ENCODE assay signal across 11 cellular contexts in the genomic region with DNA sequence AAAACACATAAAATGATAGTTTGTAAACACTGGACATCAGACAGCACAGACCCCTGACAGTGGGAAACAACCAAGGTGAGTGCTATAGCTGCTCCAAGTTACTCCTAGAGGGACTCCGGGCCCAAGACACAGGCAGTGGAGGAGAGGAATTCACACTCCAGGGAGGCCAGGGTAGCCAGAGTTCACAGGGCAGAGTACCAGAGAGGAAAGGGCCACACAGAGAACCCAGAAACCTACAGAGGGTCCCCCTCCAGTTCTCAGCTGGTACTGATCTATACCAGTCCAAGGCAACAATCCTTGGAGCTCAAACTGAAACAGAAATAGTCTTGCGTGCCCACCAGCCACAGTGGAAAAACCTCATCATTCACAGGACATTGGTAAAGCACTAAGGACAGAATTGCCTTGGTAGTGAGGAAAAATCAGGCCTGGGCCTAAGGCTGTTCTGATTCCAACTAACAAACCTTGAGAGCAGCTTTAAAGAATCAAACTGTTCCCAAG. TPM values are rescaled to one million over a fixed set of nuclear protein-coding genes. Genes with fewer than 3 reads are reported as not detected.
DNase-seq lines count a peak whose midpoint lies in the region; ATAC-seq and TF ChIP-seq lines count a peak whose summit lies in the region.
"Had no signal": no experiment of that assay in that cellular context is flagged by ENCODE, and none has a peak within 500 bp of the region (broad histone marks: within the 10 kb centered on the region; RNA-seq: fewer than 3 reads in every experiment).

No MANE protein-coding gene starts in this region.

- H3K36me3 Mint-ChIP-seq in type B pancreatic cell: peaks cover 22% of the 10 kb centered on the region

- H3K27ac ChIP-seq in esophagus muscularis mucosa (replicated peaks in 1 of 4): peak overlapping the region; percentile 83 to 89 (median 88)
- no peak overlapping the region for H3K27ac ChIP-seq in effector memory CD4-positive, alpha-beta T cell (ENCODE audit: insufficient read depth, low read length, poor library complexity, severe bottlenecking)

- H3K9me3 ChIP-seq in esophagus muscularis mucosa: peaks cover 0 to 11% (median 6%) of the 10 kb centered on the region in 4 donors
- no peaks in the 10 kb centered on the region for H3K9me3 ChIP-seq in effector memory CD4-positive, alpha-beta T cell (ENCODE audit: control insufficient read depth, low read length)

- no peaks in the 10 kb centered on the region for H3K27me3 Mint-ChIP-seq in type B pancreatic cell
- H3K27me3 Mint-ChIP-seq: central memory CD8-positive, alpha-beta T cell had no signal

- 83% methylated on average over 2 of the region's 2 CpGs for WGBS in esophagus muscularis mucosa

- TF ChIP-seq POLR2A in esophagus muscularis mucosa (IDR thresholded peaks at IDR 0.05; ENCODE audit: low read depth): no peak

- no peak for TF ChIP-seq EP300 in esophagus muscularis mucosa (IDR thresholded peaks at IDR 0.05)

- ATAC-seq in SK-N-SH treated with all-trans-retinoic acid at 6 μM for 48 hours (peak; percentile 63), HG02588 (IDR thresholded peaks at IDR 0.05; ENCODE audit: unreplicated experiment) (no peak)

- H3K4me3 ChIP-seq in esophagus muscularis mucosa: peak overlapping the region in 1 of 4 donors; percentile 22
- no peak overlapping the region for H3K4me3 ChIP-seq in effector memory CD4-positive, alpha-beta T cell (ENCODE audit: insufficient read depth, low read depth, low read length, poor library complexity, severe bottlenecking)

- DNase-seq in esophagus muscularis mucosa (ENCODE audit: extremely low spot score) (no peak), myocyte (ENCODE audit: low read depth) (peak; percentile 70), type B pancreatic cell (ENCODE audit: extremely low spot score, unreplicated experiment) (no peak), CD1c-positive myeloid dendritic cell (ENCODE audit: extremely low spot score) (no peak), NCI-H2081 (lab: John Stamatoyannopoulos, UW) (no peak)
- DNase-seq in effector memory CD4-positive, alpha-beta T cell: no peak
- DNase-seq: NCI-H2171 had no signal

- peak overlapping the region; percentile 94 for H3K27ac Mint-ChIP-seq in type B pancreatic cell

- no peak for TF ChIP-seq CTCF in esophagus muscularis mucosa (IDR thresholded peaks at IDR 0.05)
- TF ChIP-seq CTCF in type B pancreatic cell (conservative IDR thresholded peaks at IDR 0.05): no peak

- H3K9me3 Mint-ChIP-seq in type B pancreatic cell: peaks cover 10% of the 10 kb centered on the region

- H3K4me1 ChIP-seq in esophagus muscularis mucosa: peaks cover 41 to 77% (median 69%) of the 10 kb centered on the region in 4 donors
- H3K4me1 ChIP-seq in effector memory CD4-positive, alpha-beta T cell (ENCODE audit: control insufficient read depth, insufficient read depth, low read length, poor library complexity, severe bottlenecking): no peaks in the 10 kb centered on the region

- H3K4me3 Mint-ChIP-seq in type B pancreatic cell: peak overlapping the region; percentile 73
- H3K4me3 Mint-ChIP-seq: central memory CD8-positive, alpha-beta T cell had no signal

- peaks cover 0 to 4% (median 0%) of the 10 kb centered on the region in 4 donors for H3K36me3 ChIP-seq in esophagus muscularis mucosa
- H3K36me3 ChIP-seq in effector memory CD4-positive, alpha-beta T cell (ENCODE audit: control insufficient read depth, insufficient read depth, low read length): no peaks in the 10 kb centered on the region

- peaks cover 50% of the 10 kb centered on the region for H3K4me1 Mint-ChIP-seq in type B pancreatic cell (ENCODE audit: unreplicated experiment)

- no peaks in the 10 kb centered on the region for H3K27me3 ChIP-seq in esophagus muscularis mucosa
- no peaks in the 10 kb centered on the region for H3K27me3 ChIP-seq in effector memory CD4-positive, alpha-beta T cell (replicated peaks; ENCODE audit: control insufficient read depth, insufficient read depth, low read length, poor library complexity, severe bottlenecking)

- intact Hi-C loops in esophagus muscularis mucosa (cut with DNase I): loop anchor here (10.0 kb wide), 1 partner anchor 249 kb away; the partner anchor contains the start of gene PRPF19

TF ChIP-seq in SK-N-SH treated with all-trans-retinoic acid at 6 μM for 48 hours, 23 proteins besides CTCF, POLR2A, EP300 and RAD21 (continues in another document):
- no peak for TF ChIP-seq ZNF565 (CRISPR knock-in tag; conservative IDR thresholded peaks at IDR 0.05; ENCODE audit: low read depth)
- no peak for TF ChIP-seq ZFP30 (CRISPR knock-in tag; IDR thresholded peaks at IDR 0.05)
- no peak for TF ChIP-seq ZC3H10 (CRISPR knock-in tag; IDR thresholded peaks at IDR 0.05)
- TF ChIP-seq ISL1 (CRISPR knock-in tag; IDR thresholded peaks at IDR 0.05): no peak
- TF ChIP-seq ESRRG (CRISPR knock-in tag; IDR thresholded peaks at IDR 0.05): no peak
- no peak for TF ChIP-seq ZNF8 (CRISPR knock-in tag; IDR thresholded peaks at IDR 0.05)
- TF ChIP-seq TCF4 (CRISPR knock-in tag; IDR thresholded peaks at IDR 0.05; ENCODE audit: borderline replicate concordance): no peak
- TF ChIP-seq, protein P1, sequence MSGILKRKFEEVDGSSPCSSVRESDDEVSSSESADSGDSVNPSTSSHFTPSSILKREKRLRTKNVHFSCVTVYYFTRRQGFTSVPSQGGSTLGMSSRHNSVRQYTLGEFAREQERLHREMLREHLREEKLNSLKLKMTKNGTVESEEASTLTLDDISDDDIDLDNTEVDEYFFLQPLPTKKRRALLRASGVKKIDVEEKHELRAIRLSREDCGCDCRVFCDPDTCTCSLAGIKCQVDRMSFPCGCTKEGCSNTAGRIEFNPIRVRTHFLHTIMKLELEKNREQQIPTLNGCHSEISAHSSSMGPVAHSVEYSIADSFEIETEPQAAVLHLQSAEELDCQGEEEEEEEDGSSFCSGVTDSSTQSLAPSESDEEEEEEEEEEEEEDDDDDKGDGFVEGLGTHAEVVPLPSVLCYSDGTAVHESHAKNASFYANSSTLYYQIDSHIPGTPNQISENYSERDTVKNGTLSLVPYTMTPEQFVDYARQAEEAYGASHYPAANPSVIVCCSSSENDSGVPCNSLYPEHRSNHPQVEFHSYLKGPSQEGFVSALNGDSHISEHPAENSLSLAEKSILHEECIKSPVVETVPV (CRISPR knock-in tag; IDR thresholded peaks at IDR 0.05): no peak
- TF ChIP-seq OSR1 (CRISPR knock-in tag; IDR thresholded peaks at IDR 0.05): no peak
- no peak for TF ChIP-seq TOX (CRISPR knock-in tag; IDR thresholded peaks at IDR 0.05; ENCODE audit: borderline replicate concordance)
- TF ChIP-seq PPARA (CRISPR knock-in tag; IDR thresholded peaks at IDR 0.05; ENCODE audit: borderline replicate concordance): no peak
- TF ChIP-seq ARNTL (CRISPR knock-in tag; IDR thresholded peaks at IDR 0.05; ENCODE audit: borderline replicate concordance, low read depth): no peak
- TF ChIP-seq SNAI2 (CRISPR knock-in tag; IDR thresholded peaks at IDR 0.05): no peak
- TF ChIP-seq PATZ1 (CRISPR knock-in tag; IDR thresholded peaks at IDR 0.05; ENCODE audit: borderline replicate concordance): no peak
- TF ChIP-seq, protein P2, sequence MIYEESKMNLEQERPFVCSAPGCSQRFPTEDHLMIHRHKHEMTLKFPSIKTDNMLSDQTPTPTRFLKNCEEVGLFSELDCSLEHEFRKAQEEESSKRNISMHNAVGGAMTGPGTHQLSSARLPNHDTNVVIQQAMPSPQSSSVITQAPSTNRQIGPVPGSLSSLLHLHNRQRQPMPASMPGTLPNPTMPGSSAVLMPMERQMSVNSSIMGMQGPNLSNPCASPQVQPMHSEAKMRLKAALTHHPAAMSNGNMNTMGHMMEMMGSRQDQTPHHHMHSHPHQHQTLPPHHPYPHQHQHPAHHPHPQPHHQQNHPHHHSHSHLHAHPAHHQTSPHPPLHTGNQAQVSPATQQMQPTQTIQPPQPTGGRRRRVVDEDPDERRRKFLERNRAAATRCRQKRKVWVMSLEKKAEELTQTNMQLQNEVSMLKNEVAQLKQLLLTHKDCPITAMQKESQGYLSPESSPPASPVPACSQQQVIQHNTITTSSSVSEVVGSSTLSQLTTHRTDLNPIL (CRISPR knock-in tag; IDR thresholded peaks at IDR 0.05; ENCODE audit: low read depth): no peak

RNA-seq across cellular contexts. Expression of gene VPS37C, which starts 7.6 kb away (rescaled TPM):
- total RNA-seq in esophagus muscularis mucosa (10 to 100 TPM; 29.1 to 43.5 (median 38.1) TPM), myocyte (17.3 and 24.4 TPM in 2 replicates), type B pancreatic cell (ENCODE audit: low replicate concordance) (27.8 and 42.1 TPM in 2 replicates)
- polyA plus RNA-seq in myocyte (2012): 16.0 TPM

RNA-seq across cellular contexts. Expression of gene PGA3, which starts 49.7 kb away (rescaled TPM):
- total RNA-seq in esophagus muscularis mucosa (under 1 TPM in 1 of 4 donors, not detected in 3; 0.33 TPM), myocyte (10.7 and 19.9 TPM in 2 replicates), type B pancreatic cell (ENCODE audit: low replicate concordance) (1.3 TPM in 1 of 2 replicates, not detected in the other)
- 49.3 TPM for polyA plus RNA-seq in myocyte (2012)
- total RNA-seq: T-helper 1 cell treated with Interleukin-12 subunit alpha and Interleukin-12 subunit beta and Interleukin-4 antibody, amounts not matched to agents 30 ng/mL and 1 ng/mL, for 36 hours had no signal

RNA-seq across cellular contexts. Expression of gene CD5, which starts 51.4 kb away (rescaled TPM):
- 1 to 10 TPM in 1 of 4 donors, under 1 TPM in 3; 0.11 to 1.3 (median 0.34) TPM for total RNA-seq in esophagus muscularis mucosa
- total RNA-seq in myocyte: not detected in 2 replicates
- polyA plus RNA-seq in myocyte (2012): 0.05 TPM
- not detected in 2 replicates for total RNA-seq in type B pancreatic cell (ENCODE audit: low replicate concordance)
